ENCODE assay signal across 31 cellular contexts in genomic region chr6:156889469-156889868, GRCh38.
DNase-seq lines count a peak whose midpoint lies in the region; ATAC-seq and TF ChIP-seq lines count a peak whose summit lies in the region.
"Had no signal": no experiment of that assay in that cellular context is flagged by ENCODE, and none has a peak within 500 bp of the region (broad histone marks: within the 10 kb centered on the region; RNA-seq: fewer than 3 reads in every experiment).

No MANE protein-coding gene starts in this region.

- H3K27ac ChIP-seq in right lobe of liver (peak overlapping the region in 1 of 3 donors; percentile 47), prostate gland (no peak overlapping the region)
- H3K27ac ChIP-seq: 22Rv1, ascending aorta, neural progenitor cell, sigmoid colon, tibial artery had no signal

- ATAC-seq in right lobe of liver (peak; percentile 84 to 92 (median 88)), HG02623 (IDR thresholded peaks at IDR 0.05; ENCODE audit: unreplicated experiment) (no peak)
- ATAC-seq: PC-3, SK-N-SH treated with all-trans-retinoic acid at 6 μM for 48 hours had no signal

- TF ChIP-seq CTCF in right lobe of liver (IDR thresholded peaks at IDR 0.05): no peak
- no peak for TF ChIP-seq CTCF in prostate gland (IDR thresholded peaks at IDR 0.05)

- no peak overlapping the region for H3K4me3 ChIP-seq in right lobe of liver
- H3K4me3 ChIP-seq in prostate gland: no peak overlapping the region
- H3K4me3 ChIP-seq: ascending aorta, neural progenitor cell, pancreas, sigmoid colon, tibial artery had no signal

- DNase-seq in NCI-H1436 treated with DMSO at 0.1 percent for 48 hours (lab: John Stamatoyannopoulos, UW) (peak; percentile 24), NCI-H1436 (lab: John Stamatoyannopoulos, UW) (no peak), HuH-7 (ENCODE audit: low spot score) (peak; percentile 27), NCI-H748 treated with DMSO at 0.1 percent for 48 hours (lab: John Stamatoyannopoulos, UW) (peak; percentile 41), right lobe of liver (no peak), AG20443 (ENCODE audit: low spot score) (no peak), prostate gland (ENCODE audit: low spot score) (no peak)
- DNase-seq: activated CD4-positive, alpha-beta T cell treated with anti-CD3 and anti-CD28 coated beads, Interleukin-2, amount 50 U/mL, for 1 hour; activated CD4-positive, CD25-positive, alpha-beta regulatory T cell; activated effector memory CD4-positive, alpha-beta T cell treated with anti-CD3 and anti-CD28 coated beads, Interleukin-2, amount 50 U/mL, for 16 hours; activated naive CD8-positive, alpha-beta T cell treated with anti-CD3 and anti-CD28 coated beads, Interleukin-2, amount 10 ng/mL, durations not matched to agents 7 days and 5 days; activated T-cell treated with anti-CD3 and anti-CD28 coated beads, Interleukin-2, amount 50 U/mL, for 24 hours; Calu3; central memory CD4-positive, alpha-beta T cell; cortex of kidney; DMS79; effector memory CD4-positive, alpha-beta T cell; immature natural killer cell; NCI-H1048; NCI-H2081 treated with DMSO at 0.1 percent for 48 hours; pancreas; PC-3; sigmoid colon; stimulated activated CD4-positive, alpha-beta T cell treated with anti-CD3 and anti-CD28 coated beads, Interleukin-12 subunit alpha, Interleukin-12 subunit beta, amount 100 ng/mL, for 4 hours; stimulated activated CD4-positive, alpha-beta T cell treated with anti-CD3 and anti-CD28 coated beads, Interleukin-2, amount 100 ng/mL, for 48 hours; tibial artery had no signal

- H3K9me3 ChIP-seq in right lobe of liver (no peaks in the 10 kb centered on the region), prostate gland (no peaks in the 10 kb centered on the region)
- H3K9me3 ChIP-seq: ascending aorta, pancreas, sigmoid colon, tibial artery had no signal

- 38% methylated on average over 6 of the region's 6 CpGs for WGBS in right lobe of liver (ENCODE audit: insufficient coverage, low coverage, low lambda C conversion rate, missing lambda C conversion rate)
- 72% methylated on average over 6 of the region's 6 CpGs for WGBS in prostate gland

- TF ChIP-seq POLR2A in right lobe of liver (IDR thresholded peaks at IDR 0.05) (no peak), prostate gland (IDR thresholded peaks at IDR 0.05) (no peak)

- H3K27me3 ChIP-seq in right lobe of liver: no peaks in the 10 kb centered on the region
- no peaks in the 10 kb centered on the region for H3K27me3 ChIP-seq in prostate gland (replicated peaks; ENCODE audit: insufficient read depth)
- H3K27me3 ChIP-seq: ascending aorta, neural progenitor cell, pancreas, sigmoid colon, tibial artery had no signal

- H3K36me3 ChIP-seq in right lobe of liver (no peaks in the 10 kb centered on the region), prostate gland (no peaks in the 10 kb centered on the region)
- H3K36me3 ChIP-seq: ascending aorta, neural progenitor cell, pancreas, sigmoid colon, tibial artery had no signal

- intact Hi-C loops in right lobe of liver (cut with DNase I): no loop called here
- intact Hi-C loops in prostate gland (cut with DNase I): no loop called here

- H3K4me1 ChIP-seq in right lobe of liver: peaks cover 0 to 27% (median 0%) of the 10 kb centered on the region in 4 donors
- no peaks in the 10 kb centered on the region for H3K4me1 ChIP-seq in prostate gland (replicated peaks)

Comparison
In these comparisons a context has a peak if more than half of its experiments do, and no peak if none do; other contexts are left out.
1. DNase-seq: peak in NCI-H1436 treated with DMSO at 0.1 percent for 48 hours (single experiment), HuH-7 (single experiment) and NCI-H748 treated with DMSO at 0.1 percent for 48 hours (single experiment); none in NCI-H1436 (single experiment), right lobe of liver (0 of 3), AG20443 (single experiment) and prostate gland (single experiment).